In the genomic region with DNA sequence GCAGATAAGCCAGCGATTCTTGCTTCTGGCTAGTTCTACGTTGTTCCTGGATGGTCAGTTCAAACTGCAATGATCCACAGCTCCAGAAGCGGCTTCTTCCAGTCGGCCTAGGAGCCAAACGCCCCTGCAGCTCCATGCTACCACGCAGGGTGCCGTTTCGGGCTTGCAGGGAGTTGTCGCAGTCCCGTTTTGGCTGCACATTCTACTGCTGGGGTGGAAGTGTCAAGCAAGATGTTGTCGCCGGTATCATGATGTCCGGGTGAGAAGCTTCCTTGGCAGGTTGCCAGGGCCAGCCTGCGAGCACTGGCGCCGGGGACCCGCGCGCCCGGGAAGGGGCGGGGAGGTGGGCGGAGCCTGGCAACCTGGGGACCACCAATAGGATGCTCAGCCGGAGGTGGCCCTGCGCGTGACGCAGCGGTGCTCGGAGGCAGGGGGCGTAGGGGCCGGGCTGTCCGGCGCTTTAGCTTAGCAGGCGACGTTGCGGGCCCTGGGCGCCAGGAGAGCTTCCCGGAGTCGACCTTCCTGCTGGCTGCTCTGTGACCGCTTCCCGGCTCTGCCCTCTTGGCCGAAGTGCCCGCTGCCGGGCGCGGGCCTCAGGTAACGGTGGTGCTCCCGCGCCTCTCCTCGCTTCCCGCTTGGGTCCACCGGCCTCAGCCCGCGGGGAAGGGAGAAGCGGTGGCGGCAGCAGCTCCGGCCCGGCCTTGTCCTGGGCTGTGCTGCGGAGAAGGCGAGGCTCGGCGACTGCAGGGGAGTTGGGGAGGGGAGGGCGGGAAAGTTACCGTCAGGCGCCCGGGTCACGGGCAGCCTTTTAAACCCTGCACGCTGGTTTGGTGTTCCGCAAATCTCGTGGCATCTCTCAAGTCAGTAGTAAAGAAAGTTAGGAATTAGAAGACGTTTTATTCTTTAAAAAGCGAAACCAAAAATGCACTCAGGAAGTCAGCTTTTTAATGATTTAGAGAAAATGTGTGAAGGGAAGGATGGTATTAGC, we compare ENCODE assay signal across 1 cellular context.
TF ChIP-seq lines count a peak whose summit lies in the region.

A gene (plus strand): TSS at position 458 of the 988 bp plus-strand sequence. CDS start 8,888 bp downstream, outside the sequence.

TF ChIP-seq in K562, 482 proteins besides CTCF, POLR2A, EP300 and RAD21 (continued from another document and continues in another):
- TF ChIP-seq POLR2G (IDR thresholded peaks at IDR 0.05; ENCODE audit: low read depth, low read length) (peak; percentile 97), MYBL2 (IDR thresholded peaks at IDR 0.05; ENCODE audit: low read depth) (no peak), MYBL2 (CRISPR knock-in tag; IDR thresholded peaks at IDR 0.05; ENCODE audit: borderline replicate concordance) (no peak), GATAD2B (IDR thresholded peaks at IDR 0.05; ENCODE audit: borderline replicate concordance) (no peak), EHMT2 (IDR thresholded peaks at IDR 0.05) (no peak), MEF2D (tag; conservative IDR thresholded peaks at IDR 0.05; ENCODE audit: low read depth) (no peak), EWSR1 (IDR thresholded peaks at IDR 0.05; ENCODE audit: borderline replicate concordance, low read depth, partially characterized antibody) (no peak), CREB1 (IDR thresholded peaks at IDR 0.05) (peak; percentile 76), CREB1 (CRISPR knock-in tag; IDR thresholded peaks at IDR 0.05) (peak; percentile 73), ZBTB8A (IDR thresholded peaks at IDR 0.05; ENCODE audit: partially characterized antibody) (no peak), HDGF (IDR thresholded peaks at IDR 0.05) (0 out of 2 replicates have a peak, but pooled peaks have one; percentile 32), TBP (optimal IDR thresholded peaks at IDR 0.05; ENCODE audit: low read depth, low read length) (peak; percentile 84), SLC30A9 (CRISPR knock-in tag; IDR thresholded peaks at IDR 0.05) (no peak), ZNF239 (CRISPR knock-in tag; IDR thresholded peaks at IDR 0.05) (no peak), BHLHE40 (IDR thresholded peaks at IDR 0.05; ENCODE audit: low read length) (peak; percentile 30; the same call in 1 of the 2 replicates), KLF6 (CRISPR knock-in tag; IDR thresholded peaks at IDR 0.05; ENCODE audit: borderline replicate concordance) (peak; percentile 30; the same call in 1 of the 2 replicates), PYGO2 (tag; IDR thresholded peaks at IDR 0.05) (no peak), CCNT2 (IDR thresholded peaks at IDR 0.05; ENCODE audit: borderline replicate concordance, extremely low read depth, insufficient read length, low read depth, low read length) (peak; percentile 89), TSC22D4 (tag; IDR thresholded peaks at IDR 0.05) (no peak), FOXM1 (IDR thresholded peaks at IDR 0.05; ENCODE audit: low read depth) (peak; percentile 47; the same call in 1 of the 2 replicates), FOXM1 (CRISPR knock-in tag; IDR thresholded peaks at IDR 0.05; ENCODE audit: low read depth) (peak; percentile 97), HNRNPH1 (optimal IDR thresholded peaks at IDR 0.05; ENCODE audit: low read depth, low read length) (no peak), TEAD1 (CRISPR knock-in tag; IDR thresholded peaks at IDR 0.05) (0 out of 4 replicates have a peak, but pooled peaks of 1 of the 2 experiments have one; percentile 0), MAZ (CRISPR knock-in tag; conservative IDR thresholded peaks at IDR 0.05 in 1 of 2, IDR thresholded peaks at IDR 0.05 in 1 of 2) (peak; percentile 78 to 82; a peak in 3 of 4 replicates), RB1 (IDR thresholded peaks at IDR 0.05; ENCODE audit: low read depth) (peak; percentile 82; the same call in 1 of the 2 replicates), ZNF134 (CRISPR knock-in tag; conservative IDR thresholded peaks at IDR 0.05) (no peak), NR2C2 (CRISPR knock-in tag; IDR thresholded peaks at IDR 0.05) (no peak), NR2C2 (tag; IDR thresholded peaks at IDR 0.05) (peak; percentile 44; the same call in 1 of the 2 replicates), ZNF75A (CRISPR knock-in tag; IDR thresholded peaks at IDR 0.05) (no peak), CEBPG (CRISPR knock-in tag; IDR thresholded peaks at IDR 0.05) (no peak), CEBPG (tag; conservative IDR thresholded peaks at IDR 0.05 in 1 of 2, IDR thresholded peaks at IDR 0.05 in 1 of 2) (no peak), SUPT5H (IDR thresholded peaks at IDR 0.05) (peak; percentile 85), NEUROD1 (IDR thresholded peaks at IDR 0.05; ENCODE audit: borderline replicate concordance, low read depth, low read length, partially characterized antibody) (no peak), KDM1A (IDR thresholded peaks at IDR 0.05) (0 out of 4 replicates have a peak, but pooled peaks of 1 of the 2 experiments have one; percentile 30), SNIP1 (IDR thresholded peaks at IDR 0.05; ENCODE audit: low read depth) (no peak), ZNF140 (CRISPR knock-in tag; IDR thresholded peaks at IDR 0.05) (no peak), ZNF584 (CRISPR knock-in tag; IDR thresholded peaks at IDR 0.05; ENCODE audit: low read depth) (no peak)
- TF ChIP-seq, protein P1, sequence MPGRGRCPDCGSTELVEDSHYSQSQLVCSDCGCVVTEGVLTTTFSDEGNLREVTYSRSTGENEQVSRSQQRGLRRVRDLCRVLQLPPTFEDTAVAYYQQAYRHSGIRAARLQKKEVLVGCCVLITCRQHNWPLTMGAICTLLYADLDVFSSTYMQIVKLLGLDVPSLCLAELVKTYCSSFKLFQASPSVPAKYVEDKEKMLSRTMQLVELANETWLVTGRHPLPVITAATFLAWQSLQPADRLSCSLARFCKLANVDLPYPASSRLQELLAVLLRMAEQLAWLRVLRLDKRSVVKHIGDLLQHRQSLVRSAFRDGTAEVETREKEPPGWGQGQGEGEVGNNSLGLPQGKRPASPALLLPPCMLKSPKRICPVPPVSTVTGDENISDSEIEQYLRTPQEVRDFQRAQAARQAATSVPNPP (IDR thresholded peaks at IDR 0.05; ENCODE audit: borderline replicate concordance, insufficient read depth, insufficient read length) = no peak
- TF ChIP-seq, protein P2, sequence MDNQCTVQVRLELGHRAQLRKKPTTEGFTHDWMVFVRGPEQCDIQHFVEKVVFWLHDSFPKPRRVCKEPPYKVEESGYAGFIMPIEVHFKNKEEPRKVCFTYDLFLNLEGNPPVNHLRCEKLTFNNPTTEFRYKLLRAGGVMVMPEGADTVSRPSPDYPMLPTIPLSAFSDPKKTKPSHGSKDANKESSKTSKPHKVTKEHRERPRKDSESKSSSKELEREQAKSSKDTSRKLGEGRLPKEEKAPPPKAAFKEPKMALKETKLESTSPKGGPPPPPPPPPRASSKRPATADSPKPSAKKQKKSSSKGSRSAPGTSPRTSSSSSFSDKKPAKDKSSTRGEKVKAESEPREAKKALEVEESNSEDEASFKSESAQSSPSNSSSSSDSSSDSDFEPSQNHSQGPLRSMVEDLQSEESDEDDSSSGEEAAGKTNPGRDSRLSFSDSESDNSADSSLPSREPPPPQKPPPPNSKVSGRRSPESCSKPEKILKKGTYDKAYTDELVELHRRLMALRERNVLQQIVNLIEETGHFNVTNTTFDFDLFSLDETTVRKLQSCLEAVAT (IDR thresholded peaks at IDR 0.05) = peak in 1 of 2 experiments; percentile 26; a peak in 2 of 4 replicates
- TF ChIP-seq, protein P3, sequence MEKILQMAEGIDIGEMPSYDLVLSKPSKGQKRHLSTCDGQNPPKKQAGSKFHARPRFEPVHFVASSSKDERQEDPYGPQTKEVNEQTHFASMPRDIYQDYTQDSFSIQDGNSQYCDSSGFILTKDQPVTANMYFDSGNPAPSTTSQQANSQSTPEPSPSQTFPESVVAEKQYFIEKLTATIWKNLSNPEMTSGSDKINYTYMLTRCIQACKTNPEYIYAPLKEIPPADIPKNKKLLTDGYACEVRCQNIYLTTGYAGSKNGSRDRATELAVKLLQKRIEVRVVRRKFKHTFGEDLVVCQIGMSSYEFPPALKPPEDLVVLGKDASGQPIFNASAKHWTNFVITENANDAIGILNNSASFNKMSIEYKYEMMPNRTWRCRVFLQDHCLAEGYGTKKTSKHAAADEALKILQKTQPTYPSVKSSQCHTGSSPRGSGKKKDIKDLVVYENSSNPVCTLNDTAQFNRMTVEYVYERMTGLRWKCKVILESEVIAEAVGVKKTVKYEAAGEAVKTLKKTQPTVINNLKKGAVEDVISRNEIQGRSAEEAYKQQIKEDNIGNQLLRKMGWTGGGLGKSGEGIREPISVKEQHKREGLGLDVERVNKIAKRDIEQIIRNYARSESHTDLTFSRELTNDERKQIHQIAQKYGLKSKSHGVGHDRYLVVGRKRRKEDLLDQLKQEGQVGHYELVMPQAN (IDR thresholded peaks at IDR 0.05; ENCODE audit: borderline replicate concordance) = peak; percentile 69
- TF ChIP-seq, protein P4, sequence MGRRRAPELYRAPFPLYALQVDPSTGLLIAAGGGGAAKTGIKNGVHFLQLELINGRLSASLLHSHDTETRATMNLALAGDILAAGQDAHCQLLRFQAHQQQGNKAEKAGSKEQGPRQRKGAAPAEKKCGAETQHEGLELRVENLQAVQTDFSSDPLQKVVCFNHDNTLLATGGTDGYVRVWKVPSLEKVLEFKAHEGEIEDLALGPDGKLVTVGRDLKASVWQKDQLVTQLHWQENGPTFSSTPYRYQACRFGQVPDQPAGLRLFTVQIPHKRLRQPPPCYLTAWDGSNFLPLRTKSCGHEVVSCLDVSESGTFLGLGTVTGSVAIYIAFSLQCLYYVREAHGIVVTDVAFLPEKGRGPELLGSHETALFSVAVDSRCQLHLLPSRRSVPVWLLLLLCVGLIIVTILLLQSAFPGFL (CRISPR knock-in tag; IDR thresholded peaks at IDR 0.05) = 0 out of 2 replicates have a peak, but pooled peaks have one; percentile 64
- TF ChIP-seq, protein P5, sequence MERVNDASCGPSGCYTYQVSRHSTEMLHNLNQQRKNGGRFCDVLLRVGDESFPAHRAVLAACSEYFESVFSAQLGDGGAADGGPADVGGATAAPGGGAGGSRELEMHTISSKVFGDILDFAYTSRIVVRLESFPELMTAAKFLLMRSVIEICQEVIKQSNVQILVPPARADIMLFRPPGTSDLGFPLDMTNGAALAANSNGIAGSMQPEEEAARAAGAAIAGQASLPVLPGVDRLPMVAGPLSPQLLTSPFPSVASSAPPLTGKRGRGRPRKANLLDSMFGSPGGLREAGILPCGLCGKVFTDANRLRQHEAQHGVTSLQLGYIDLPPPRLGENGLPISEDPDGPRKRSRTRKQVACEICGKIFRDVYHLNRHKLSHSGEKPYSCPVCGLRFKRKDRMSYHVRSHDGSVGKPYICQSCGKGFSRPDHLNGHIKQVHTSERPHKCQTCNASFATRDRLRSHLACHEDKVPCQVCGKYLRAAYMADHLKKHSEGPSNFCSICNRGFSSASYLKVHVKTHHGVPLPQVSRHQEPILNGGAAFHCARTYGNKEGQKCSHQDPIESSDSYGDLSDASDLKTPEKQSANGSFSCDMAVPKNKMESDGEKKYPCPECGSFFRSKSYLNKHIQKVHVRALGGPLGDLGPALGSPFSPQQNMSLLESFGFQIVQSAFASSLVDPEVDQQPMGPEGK (CRISPR knock-in tag; IDR thresholded peaks at IDR 0.05; ENCODE audit: borderline replicate concordance) = no peak
- TF ChIP-seq, protein P6, sequence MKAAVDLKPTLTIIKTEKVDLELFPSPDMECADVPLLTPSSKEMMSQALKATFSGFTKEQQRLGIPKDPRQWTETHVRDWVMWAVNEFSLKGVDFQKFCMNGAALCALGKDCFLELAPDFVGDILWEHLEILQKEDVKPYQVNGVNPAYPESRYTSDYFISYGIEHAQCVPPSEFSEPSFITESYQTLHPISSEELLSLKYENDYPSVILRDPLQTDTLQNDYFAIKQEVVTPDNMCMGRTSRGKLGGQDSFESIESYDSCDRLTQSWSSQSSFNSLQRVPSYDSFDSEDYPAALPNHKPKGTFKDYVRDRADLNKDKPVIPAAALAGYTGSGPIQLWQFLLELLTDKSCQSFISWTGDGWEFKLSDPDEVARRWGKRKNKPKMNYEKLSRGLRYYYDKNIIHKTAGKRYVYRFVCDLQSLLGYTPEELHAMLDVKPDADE (conservative IDR thresholded peaks at IDR 0.05; ENCODE audit: control insufficient read depth, low read depth, low read length) = peak; percentile 59
- TF ChIP-seq, protein P7, sequence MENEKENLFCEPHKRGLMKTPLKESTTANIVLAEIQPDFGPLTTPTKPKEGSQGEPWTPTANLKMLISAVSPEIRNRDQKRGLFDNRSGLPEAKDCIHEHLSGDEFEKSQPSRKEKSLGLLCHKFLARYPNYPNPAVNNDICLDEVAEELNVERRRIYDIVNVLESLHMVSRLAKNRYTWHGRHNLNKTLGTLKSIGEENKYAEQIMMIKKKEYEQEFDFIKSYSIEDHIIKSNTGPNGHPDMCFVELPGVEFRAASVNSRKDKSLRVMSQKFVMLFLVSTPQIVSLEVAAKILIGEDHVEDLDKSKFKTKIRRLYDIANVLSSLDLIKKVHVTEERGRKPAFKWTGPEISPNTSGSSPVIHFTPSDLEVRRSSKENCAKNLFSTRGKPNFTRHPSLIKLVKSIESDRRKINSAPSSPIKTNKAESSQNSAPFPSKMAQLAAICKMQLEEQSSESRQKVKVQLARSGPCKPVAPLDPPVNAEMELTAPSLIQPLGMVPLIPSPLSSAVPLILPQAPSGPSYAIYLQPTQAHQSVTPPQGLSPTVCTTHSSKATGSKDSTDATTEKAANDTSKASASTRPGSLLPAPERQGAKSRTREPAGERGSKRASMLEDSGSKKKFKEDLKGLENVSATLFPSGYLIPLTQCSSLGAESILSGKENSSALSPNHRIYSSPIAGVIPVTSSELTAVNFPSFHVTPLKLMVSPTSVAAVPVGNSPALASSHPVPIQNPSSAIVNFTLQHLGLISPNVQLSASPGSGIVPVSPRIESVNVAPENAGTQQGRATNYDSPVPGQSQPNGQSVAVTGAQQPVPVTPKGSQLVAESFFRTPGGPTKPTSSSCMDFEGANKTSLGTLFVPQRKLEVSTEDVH (IDR thresholded peaks at IDR 0.05; ENCODE audit: low read depth, partially characterized antibody) = no peak
- TF ChIP-seq, protein P8, sequence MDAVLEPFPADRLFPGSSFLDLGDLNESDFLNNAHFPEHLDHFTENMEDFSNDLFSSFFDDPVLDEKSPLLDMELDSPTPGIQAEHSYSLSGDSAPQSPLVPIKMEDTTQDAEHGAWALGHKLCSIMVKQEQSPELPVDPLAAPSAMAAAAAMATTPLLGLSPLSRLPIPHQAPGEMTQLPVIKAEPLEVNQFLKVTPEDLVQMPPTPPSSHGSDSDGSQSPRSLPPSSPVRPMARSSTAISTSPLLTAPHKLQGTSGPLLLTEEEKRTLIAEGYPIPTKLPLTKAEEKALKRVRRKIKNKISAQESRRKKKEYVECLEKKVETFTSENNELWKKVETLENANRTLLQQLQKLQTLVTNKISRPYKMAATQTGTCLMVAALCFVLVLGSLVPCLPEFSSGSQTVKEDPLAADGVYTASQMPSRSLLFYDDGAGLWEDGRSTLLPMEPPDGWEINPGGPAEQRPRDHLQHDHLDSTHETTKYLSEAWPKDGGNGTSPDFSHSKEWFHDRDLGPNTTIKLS (IDR thresholded peaks at IDR 0.05; ENCODE audit: borderline replicate concordance, low read depth) = peak; percentile 26; the same call in 1 of the 2 replicates
